Comparison of ENCODE assay signal across 18 cellular contexts in the genomic region with DNA sequence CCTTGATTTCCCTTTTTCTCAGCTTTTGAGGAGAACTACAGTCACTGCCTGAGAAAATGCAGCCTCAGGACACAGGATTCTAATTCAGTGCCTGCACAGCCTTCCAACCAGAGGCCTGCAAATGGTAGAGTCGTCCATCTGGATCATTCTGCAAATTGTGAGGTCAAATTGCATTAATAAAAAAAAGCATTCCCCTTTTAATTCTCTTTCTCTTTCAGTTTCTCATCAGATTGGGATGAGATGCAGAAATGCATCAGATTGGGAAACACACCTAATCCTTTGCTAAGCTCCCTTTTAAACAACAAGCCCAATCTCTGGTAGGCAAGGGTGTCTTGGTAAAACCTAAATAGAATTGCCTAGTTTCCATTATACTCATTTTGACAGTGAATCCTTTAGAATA.
DNase-seq lines count a peak whose midpoint lies in the region; ATAC-seq and TF ChIP-seq lines count a peak whose summit lies in the region.
"Had no signal": no experiment of that assay in that cellular context is flagged by ENCODE, and none has a peak within 500 bp of the region (broad histone marks: within the 10 kb centered on the region; RNA-seq: fewer than 3 reads in every experiment).

No MANE protein-coding gene starts in this region.

- no peaks in the 10 kb centered on the region for H4K20me1 ChIP-seq in IMR-90 (ENCODE audit: insufficient read depth, low read length)

- H3K79me1 ChIP-seq in IMR-90 (ENCODE audit: low read depth in 1 of 2, low read length in 2 of 2): no peaks in the 10 kb centered on the region

- H3K4me3 ChIP-seq in IMR-90 (ENCODE audit: insufficient read depth, low read depth, low read length) (no peak overlapping the region), brain microvascular endothelial cell (ENCODE audit: low read depth, low read length) (no peak overlapping the region), lower lobe of right lung (no peak overlapping the region), stomach (no peak overlapping the region)
- H3K4me3 ChIP-seq: heart right ventricle, SJCRH30, upper lobe of left lung had no signal

- H2AK9ac ChIP-seq in IMR-90 (replicated peaks; ENCODE audit: low read depth, low read length, poor library complexity): peak overlapping the region; percentile 56

- H3K9me3 ChIP-seq in IMR-90 (ENCODE audit: control insufficient read depth, insufficient read depth, low read length) (no peaks in the 10 kb centered on the region), lower lobe of right lung (no peaks in the 10 kb centered on the region), stomach (no peaks in the 10 kb centered on the region)
- H3K9me3 ChIP-seq: heart right ventricle, SJCRH30, upper lobe of left lung had no signal

- no peak for TF ChIP-seq POLR2A in IMR-90 (IDR thresholded peaks at IDR 0.05; ENCODE audit: low read depth, low read length)
- no peak for TF ChIP-seq POLR2A in stomach (IDR thresholded peaks at IDR 0.05)

- in situ Hi-C loops in IMR-90 (cut with MboI; ENCODE audit: low sequenced_read_pairs): loop anchor here (25.0 kb wide), 1 partner anchor 1112 kb away; no protein-coding TSS in a partner anchor
- in situ Hi-C loops in brain microvascular endothelial cell (cut with HindIII; ENCODE audit: low pct_ligation_motif_present, low sequenced_read_pairs): no loop called here

- no TSS peak for BruUV-seq in IMR-90 (replicated peaks; lab: Mats Ljungman, UMichigan)

- POLR2A ChIA-PET in IMR-90 (lab: Charles Lee; ENCODE audit: unreplicated experiment): interaction anchor here (1.0 kb wide), 2 partner anchors 12 to 36 kb away, joined by 3 read pairs; no protein-coding TSS in a partner anchor

- no peak for TF ChIP-seq RAD21 in IMR-90 (IDR thresholded peaks at IDR 0.05; ENCODE audit: low read length)

- no peak overlapping the region for H3K23ac ChIP-seq in IMR-90 (ENCODE audit: low read depth, low read length)

- CTCF ChIA-PET in IMR-90 (lab: Yijun Ruan, JAX): interaction anchor here (1.4 to 3.0 kb wide), 3 partner anchors 21 to 43 kb away, joined by 3 to 14 read pairs (median 10); no protein-coding TSS in a partner anchor

- DNase-seq in IMR-90 (no peak), brain microvascular endothelial cell (no peak), lower lobe of right lung (no peak), stomach (no peak), hypothalamus (lab: John Stamatoyannopoulos, UW) (no peak)
- DNase-seq: activated CD4-positive, CD25-positive, alpha-beta regulatory T cell; activated naive CD8-positive, alpha-beta T cell treated with anti-CD3 and anti-CD28 coated beads for 36 hours; DND-41; erythroblast; natural killer cell; NCI-H187; NCI-H510A; stimulated activated naive CD4-positive, alpha-beta T cell treated with Interleukin-2 at 50 U/mL for 16 hours had no signal

- no peak overlapping the region for H2AFZ ChIP-seq in IMR-90 (replicated peaks; ENCODE audit: low read length, poor library complexity)

- no peak overlapping the region for H4K5ac ChIP-seq in IMR-90 (ENCODE audit: low read depth, low read length)

- H2BK15ac ChIP-seq in IMR-90 (ENCODE audit: low read depth, low read length): no peak overlapping the region

- ATAC-seq in IMR-90 (ENCODE audit: low read depth): no peak; the same call in 1 of the 2 replicates
- ATAC-seq in lower lobe of right lung: no peak
- ATAC-seq in GM21423 (IDR thresholded peaks at IDR 0.05; ENCODE audit: unreplicated experiment): no peak
- ATAC-seq in GM19324 (IDR thresholded peaks at IDR 0.05; ENCODE audit: low FRiP score, unreplicated experiment): no peak
- ATAC-seq: natural killer cell had no signal

- H3K56ac ChIP-seq in IMR-90 (ENCODE audit: extremely low read depth, insufficient read depth, low read length): no peak overlapping the region

- H3K18ac ChIP-seq in IMR-90 (ENCODE audit: low read depth, low read length): peak overlapping the region; percentile 31; the same call in 1 of the 2 replicates

- no peak overlapping the region for H3K4me2 ChIP-seq in IMR-90 (ENCODE audit: low read depth, low read length)

- peak overlapping the region; percentile 47; the same call in 1 of the 2 replicates for H2BK20ac ChIP-seq in IMR-90 (ENCODE audit: low read depth, low read length)

- peak overlapping the region; percentile 11; the same call in 1 of the 2 replicates for H2AK5ac ChIP-seq in IMR-90 (ENCODE audit: low read depth, low read length)

- no peaks in the 10 kb centered on the region for H3K36me3 ChIP-seq in IMR-90 (ENCODE audit: control insufficient read depth, insufficient read depth, low read length)
- no peaks in the 10 kb centered on the region for H3K36me3 ChIP-seq in brain microvascular endothelial cell (replicated peaks)
- no peaks in the 10 kb centered on the region for H3K36me3 ChIP-seq in lower lobe of right lung
- no peaks in the 10 kb centered on the region for H3K36me3 ChIP-seq in stomach
- H3K36me3 ChIP-seq: heart right ventricle, SJCRH30, upper lobe of left lung had no signal

- dilution Hi-C loops in IMR-90 (cut with HindIII; ENCODE audit: low sequenced_read_pairs, unreplicated experiment): no loop called here

- WGBS in IMR-90 (ENCODE audit: extremely low coverage in 2 of 2, insufficient read length in 1 of 2), 2 experiments: no CpG with 5 or more reads among the region's 1 CpG
- 4 to 28% (median 8%) methylated on average over 1 of the region's 1 CpG for WGBS in stomach, 5 donors

- H3K9me1 ChIP-seq in IMR-90 (ENCODE audit: insufficient read depth, low read length): peaks cover 10% of the 10 kb centered on the region

- peak overlapping the region; percentile 14 to 61; a peak in 2 of 4 replicates for H4K8ac ChIP-seq in IMR-90 (ENCODE audit: low read depth in 2 of 2, low read length in 2 of 2)

- H4K91ac ChIP-seq in IMR-90 (ENCODE audit: insufficient read depth, low read depth, low read length): peak overlapping the region; percentile 53; the same call in 1 of the 2 replicates

- TF ChIP-seq CTCF in IMR-90 (conservative IDR thresholded peaks at IDR 0.05; ENCODE audit: low read depth, low read length) (no peak), brain microvascular endothelial cell (IDR thresholded peaks at IDR 0.05; ENCODE audit: low read depth, low read length, missing control alignments) (no peak), lower lobe of right lung (IDR thresholded peaks at IDR 0.05) (no peak), stomach (IDR thresholded peaks at IDR 0.05) (no peak)

- no peak for TF ChIP-seq EP300 in stomach (IDR thresholded peaks at IDR 0.05)

- intact Hi-C loops in IMR-90 (cut with micrococcal nuclease): no loop called here
- intact Hi-C loops in lower lobe of right lung (cut with DNase I): no loop called here
- intact Hi-C loops in stomach (cut with DNase I; ENCODE audit: low total_unique reads): no loop called here

- H3K4me1 ChIP-seq in IMR-90 (ENCODE audit: control insufficient read depth, insufficient read depth, low read length) (peaks cover 33% of the 10 kb centered on the region), lower lobe of right lung (peaks cover 24% of the 10 kb centered on the region), stomach (peaks cover 6 to 27% (median 15%) of the 10 kb centered on the region in 4 donors)

- no peak overlapping the region for H3K14ac ChIP-seq in IMR-90 (replicated peaks; ENCODE audit: low read depth, low read length)

- H3K27ac ChIP-seq in IMR-90 (ENCODE audit: insufficient read depth, low read length) (no peak overlapping the region), brain microvascular endothelial cell (peak overlapping the region; percentile 16), lower lobe of right lung (peak overlapping the region; percentile 53), stomach (peak overlapping the region in 4 of 5 donors; percentile 15 to 41 (median 28))
- H3K27ac ChIP-seq: SJCRH30, upper lobe of left lung had no signal

- H2BK5ac ChIP-seq in IMR-90 (ENCODE audit: low read depth, low read length, poor library complexity, severe bottlenecking): peak overlapping the region; percentile 64

- H3K9ac ChIP-seq in IMR-90 (ENCODE audit: low read depth, low read length): no peak overlapping the region

- H3K4ac ChIP-seq in IMR-90 (ENCODE audit: low read depth, low read length): peak overlapping the region; percentile 51

- peaks cover 4% of the 10 kb centered on the region; the same call in 1 of the 2 replicates for H3K27me3 ChIP-seq in IMR-90 (ENCODE audit: control insufficient read depth, insufficient read depth, low read length)
- H3K27me3 ChIP-seq in brain microvascular endothelial cell (replicated peaks): no peaks in the 10 kb centered on the region
- H3K27me3 ChIP-seq in lower lobe of right lung (ENCODE audit: low read depth): no peaks in the 10 kb centered on the region
- H3K27me3 ChIP-seq in stomach: no peaks in the 10 kb centered on the region
- H3K27me3 ChIP-seq: upper lobe of left lung had no signal

- H2BK120ac ChIP-seq in IMR-90 (ENCODE audit: low read depth, low read length): peak overlapping the region; percentile 41

TF ChIP-seq in IMR-90, 13 proteins besides CTCF, POLR2A, EP300 and RAD21 (continues in another document):
- TF ChIP-seq BHLHE40 (IDR thresholded peaks at IDR 0.05; ENCODE audit: low read depth, low read length) (no peak), FOS (IDR thresholded peaks at IDR 0.05; ENCODE audit: low read depth, low read length) (no peak), SMC3 (IDR thresholded peaks at IDR 0.05; ENCODE audit: low read depth, low read length) (no peak), CHD1 (IDR thresholded peaks at IDR 0.05; ENCODE audit: low read depth, low read length) (no peak), RFX5 (IDR thresholded peaks at IDR 0.05; ENCODE audit: low read depth, low read length) (no peak), MAFK (IDR thresholded peaks at IDR 0.05; ENCODE audit: low read depth, low read length) (no peak), NFE2L2 (IDR thresholded peaks at IDR 0.05; ENCODE audit: low read depth, low read length) (no peak), MXI1 (IDR thresholded peaks at IDR 0.05; ENCODE audit: borderline replicate concordance, low read depth, low read length) (no peak)
- TF ChIP-seq, protein P1, sequence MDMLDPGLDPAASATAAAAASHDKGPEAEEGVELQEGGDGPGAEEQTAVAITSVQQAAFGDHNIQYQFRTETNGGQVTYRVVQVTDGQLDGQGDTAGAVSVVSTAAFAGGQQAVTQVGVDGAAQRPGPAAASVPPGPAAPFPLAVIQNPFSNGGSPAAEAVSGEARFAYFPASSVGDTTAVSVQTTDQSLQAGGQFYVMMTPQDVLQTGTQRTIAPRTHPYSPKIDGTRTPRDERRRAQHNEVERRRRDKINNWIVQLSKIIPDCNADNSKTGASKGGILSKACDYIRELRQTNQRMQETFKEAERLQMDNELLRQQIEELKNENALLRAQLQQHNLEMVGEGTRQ (IDR thresholded peaks at IDR 0.05; ENCODE audit: low read depth, low read length): no peak
